In genomic region chr6:122956376-122956775, GRCh38 we compare ENCODE assay signal across 1 cellular context.
TF ChIP-seq lines count a peak whose summit lies in the region.

No MANE protein-coding gene starts in this region.

TF ChIP-seq in GM23338, 12 proteins besides CTCF, POLR2A, EP300 and RAD21 (continued from another document):
- TF ChIP-seq REST (IDR thresholded peaks at IDR 0.05; ENCODE audit: unreplicated experiment), result no peak
- TF ChIP-seq JUNB (IDR thresholded peaks at IDR 0.05; ENCODE audit: unreplicated experiment), result no peak
- no peak for TF ChIP-seq POLR2AphosphoS5 (IDR thresholded peaks at IDR 0.05; ENCODE audit: low read depth)
- TF ChIP-seq CREB1 (CRISPR knock-in tag; IDR thresholded peaks at IDR 0.05; ENCODE audit: low read depth), result no peak
